In the genomic region with DNA sequence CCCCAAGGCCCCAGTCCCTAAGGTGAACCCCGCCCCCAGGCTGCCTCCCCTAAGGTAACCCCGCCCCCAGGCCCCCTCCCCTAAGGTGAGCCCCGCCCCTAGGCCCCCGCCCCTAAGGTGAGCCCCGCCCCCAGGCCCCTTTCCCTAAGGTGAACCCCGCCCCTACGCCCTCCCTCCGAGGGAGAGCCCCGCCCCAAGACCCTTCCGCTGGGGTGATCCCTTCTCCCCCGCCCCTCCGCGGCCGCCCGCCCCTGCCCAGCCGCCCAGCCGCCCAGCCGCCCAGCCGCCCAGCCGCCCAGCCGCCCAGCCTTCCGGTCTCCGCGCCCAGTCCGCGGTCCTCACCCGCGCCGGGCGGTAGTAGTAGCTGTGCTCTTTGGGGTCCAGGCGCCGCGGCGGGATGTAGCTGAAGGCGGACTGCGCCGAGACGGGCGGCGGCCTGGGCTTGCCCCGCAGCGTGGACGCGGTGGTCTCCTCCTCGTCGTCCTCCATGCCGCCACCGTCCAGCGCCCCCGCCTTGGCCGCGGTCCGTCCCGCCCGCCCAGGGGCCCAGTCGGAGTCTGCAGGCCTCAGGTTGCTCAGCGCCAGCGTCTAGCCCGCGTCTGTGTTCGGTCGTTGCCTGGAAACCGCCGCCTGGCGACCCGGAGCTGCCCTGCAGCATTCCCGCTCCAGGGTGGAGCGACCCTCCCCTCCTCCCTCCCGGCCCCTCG, we compare ENCODE assay signal across 8 cellular contexts. TPM values are rescaled to one million over a fixed set of nuclear protein-coding genes. Genes with fewer than 3 reads are reported as not detected.
A peak's percentile ranks its signal among the peaks of the same experiment; 100 is the strongest.
DNase-seq lines count a peak whose midpoint lies in the region; ATAC-seq and TF ChIP-seq lines count a peak whose summit lies in the region.

Gene CFAP90 (minus strand): TSS at position 601 of the 707 bp plus-strand sequence. CDS start 112 bp downstream, at position 489.

- H3K27ac Mint-ChIP-seq in CD4-positive, alpha-beta memory T cell = peak within 1 kb of the TSS; percentile 5 to 89 (median 70)

- H3K9me3 ChIP-seq in CD4-positive, alpha-beta memory T cell (ENCODE audit: control insufficient read depth in 1 of 2, low read length in 2 of 2) = no peaks in the 10 kb centered on the region
- no peaks in the 10 kb centered on the region for H3K9me3 ChIP-seq in MG63
- H3K9me3 ChIP-seq in parathyroid adenoma (ENCODE audit: control insufficient read depth, low read length) = no peaks in the 10 kb centered on the region

- peaks cover 26% of the 10 kb centered on the region for H3K4me1 ChIP-seq in CD4-positive, alpha-beta memory T cell (ENCODE audit: insufficient read depth, low read length)
- H3K4me1 ChIP-seq in parathyroid adenoma = peaks cover 16% of the 10 kb centered on the region

- peak within 1 kb of the TSS; percentile 63 for H3K9ac ChIP-seq in parathyroid adenoma

- intact Hi-C loops in CD4-positive, alpha-beta memory T cell (cut with micrococcal nuclease) = loop anchor here (1.0 kb wide), 1 partner anchor 19 kb away; the partner anchor contains the start of genes FASTKD3 and MTRR
- intact Hi-C loops in Right ventricle myocardium superior (cut with DNase I) = no loop called here

- peak; percentile 53 for TF ChIP-seq CTCF in parathyroid adenoma (IDR thresholded peaks at IDR 0.05)

- H3K4me3 ChIP-seq in CD4-positive, alpha-beta memory T cell (ENCODE audit: low read length in 2 of 2) = peak within 1 kb of the TSS in 1 of 2 donors; percentile 41
- H3K4me3 ChIP-seq in MG63 (peak within 1 kb of the TSS; percentile 46), parathyroid adenoma (ENCODE audit: low read depth, low read length) (peak within 1 kb of the TSS; percentile 73)

- peak within 1 kb of the TSS; percentile 86 for H3K4me2 ChIP-seq in parathyroid adenoma (ENCODE audit: low read length)

- H3K27ac ChIP-seq in CD4-positive, alpha-beta memory T cell (ENCODE audit: low read depth, low read length) = no peak within 1 kb of the TSS
- peak within 1 kb of the TSS; percentile 90 for H3K27ac ChIP-seq in parathyroid adenoma

- H3K36me3 Mint-ChIP-seq in CD4-positive, alpha-beta memory T cell = no peaks in the 10 kb centered on the region

- H3K4me3 Mint-ChIP-seq in CD4-positive, alpha-beta memory T cell = peak within 1 kb of the TSS; percentile 80 to 90 (median 86)

- no peaks in the 10 kb centered on the region for H3K36me3 ChIP-seq in CD4-positive, alpha-beta memory T cell (ENCODE audit: insufficient read depth, low read length)
- H3K36me3 ChIP-seq in MG63 (no peaks in the 10 kb centered on the region), parathyroid adenoma (ENCODE audit: control insufficient read depth, insufficient read depth, low read length) (no peaks in the 10 kb centered on the region)

- peaks cover 14 to 32% (median 22%) of the 10 kb centered on the region in 4 donors for H3K4me1 Mint-ChIP-seq in CD4-positive, alpha-beta memory T cell

- POLR2A ChIA-PET in CD4-positive, alpha-beta memory T cell (lab: Charles Lee; ENCODE audit: partially characterized antibody) = interaction anchor here (0.8 to 2.8 kb wide), 2 partner anchors 19 to 1218 kb away, joined by 3 to 19 read pairs; partner anchors contain the start of genes FASTKD3, MTRR and NSUN2

- peak within 1 kb of the TSS; percentile 90 for H2AFZ ChIP-seq in parathyroid adenoma

- H3K27me3 Mint-ChIP-seq in CD4-positive, alpha-beta memory T cell = peaks cover 16 to 17% of the 10 kb centered on the region in 2 donors

- ATAC-seq in Right ventricle myocardium superior (ENCODE audit: poor library complexity) (peak; percentile 77), HG02973 (IDR thresholded peaks at IDR 0.05; ENCODE audit: unreplicated experiment) (no peak)

- H3K79me2 ChIP-seq in parathyroid adenoma = no peaks in the 10 kb centered on the region

- DNase-seq in CD4-positive, alpha-beta memory T cell = peak in 3 of 5 donors; percentile 27 to 55 (median 32)
- DNase-seq in MG63 = peak; percentile 62
- peak; percentile 23 for DNase-seq in activated gamma-delta T cell treated with Interleukin-2 at 50 U/mL for 16 hours
- peak; percentile 55 for DNase-seq in Right ventricle myocardium superior
- DNase-seq in OCI-M2 (lab: John Stamatoyannopoulos, UW; ENCODE audit: unreplicated experiment) = no peak
- DNase-seq in GM19240 (ENCODE audit: insufficient read length, low spot score) = no peak

- CTCF ChIA-PET in CD4-positive, alpha-beta memory T cell (lab: Charles Lee; ENCODE audit: partially characterized antibody) = interaction anchor here (0.8 to 3.0 kb wide), 5 partner anchors 9 to 34 kb away, joined by 4 to 15 read pairs (median 11); no protein-coding TSS in a partner anchor

- no peaks in the 10 kb centered on the region for H3K9me3 Mint-ChIP-seq in CD4-positive, alpha-beta memory T cell

- H3K27me3 ChIP-seq in CD4-positive, alpha-beta memory T cell (ENCODE audit: insufficient read depth, low read length) = peaks cover 15% of the 10 kb centered on the region
- H3K27me3 ChIP-seq in MG63 (no peaks in the 10 kb centered on the region), parathyroid adenoma (ENCODE audit: control insufficient read depth, insufficient read depth, low read length) (no peaks in the 10 kb centered on the region)

RNA-seq across cellular contexts. Expression of gene CFAP90, which starts in this region (rescaled TPM):
- total RNA-seq in CD4-positive, alpha-beta memory T cell = not detected
- not detected for polyA plus RNA-seq in CD4-positive, alpha-beta memory T cell
- total RNA-seq in MG63 (2014; rRNA removed; shearing (Covaris generic); ENCODE audit: low replicate concordance) = not detected in 2 replicates
- total RNA-seq in Right ventricle myocardium superior = not detected

Comparison
In these comparisons a context has a peak if more than half of its experiments do, and no peak if none do; other contexts are left out.
1. Peak in DNase-seq in CD4-positive, alpha-beta memory T cell; RNA of the gene not detected or under 1 TPM.
2. Peak in DNase-seq and H3K4me3 ChIP-seq in MG63; RNA of the gene not detected or under 1 TPM.
3. Peak in DNase-seq and ATAC-seq in Right ventricle myocardium superior; RNA of the gene not detected or under 1 TPM.